In genomic region chr3:197454014-197454413, GRCh38 we compare ENCODE assay signal across 9 cellular contexts.
DNase-seq lines count a peak whose midpoint lies in the region; FAIRE-seq and TF ChIP-seq lines count a peak whose summit lies in the region.
"Had no signal": no experiment of that assay in that cellular context is flagged by ENCODE, and none has a peak within 500 bp of the region (broad histone marks: within the 10 kb centered on the region; RNA-seq: fewer than 3 reads in every experiment).

No MANE protein-coding gene starts in this region.

- H3K36me3 ChIP-seq in brain microvascular endothelial cell (replicated peaks) (no peaks in the 10 kb centered on the region), parathyroid adenoma (ENCODE audit: control insufficient read depth, insufficient read depth, low read length) (no peaks in the 10 kb centered on the region)
- H3K36me3 ChIP-seq: thoracic aorta had no signal

- no peak overlapping the region for H3K4me2 ChIP-seq in parathyroid adenoma (ENCODE audit: low read length)

- no peak overlapping the region for H3K9ac ChIP-seq in parathyroid adenoma

- no peaks in the 10 kb centered on the region for H3K9me3 Mint-ChIP-seq in T-helper 2 cell treated with Interferon-gamma antibody and Interleukin-4, amounts not matched to agents 5 μg/mL and 100 μg/mL, for 36 hours

- peaks cover 2% of the 10 kb centered on the region for H3K36me3 Mint-ChIP-seq in T-helper 2 cell treated with Interferon-gamma antibody and Interleukin-4, amounts not matched to agents 5 μg/mL and 100 μg/mL, for 36 hours (ENCODE audit: low read depth)

- TF ChIP-seq POLR2A in H54 (IDR thresholded peaks at IDR 0.05; ENCODE audit: low read depth, low read length): no peak

- H3K4me1 Mint-ChIP-seq in T-helper 2 cell treated with Interferon-gamma antibody and Interleukin-4, amounts not matched to agents 5 μg/mL and 100 μg/mL, for 36 hours (ENCODE audit: low read depth): peaks cover 12% of the 10 kb centered on the region

- H3K4me3 ChIP-seq in brain microvascular endothelial cell (ENCODE audit: low read depth, low read length) (no peak overlapping the region), parathyroid adenoma (ENCODE audit: low read depth, low read length) (no peak overlapping the region)
- H3K4me3 ChIP-seq: thoracic aorta had no signal

- H3K27me3 Mint-ChIP-seq in T-helper 2 cell treated with Interferon-gamma antibody and Interleukin-4, amounts not matched to agents 5 μg/mL and 100 μg/mL, for 36 hours (ENCODE audit: low read depth): peaks cover 33% of the 10 kb centered on the region

- no peak overlapping the region for H2AFZ ChIP-seq in parathyroid adenoma

- no peaks in the 10 kb centered on the region for H3K9me3 ChIP-seq in parathyroid adenoma (ENCODE audit: control insufficient read depth, low read length)
- H3K9me3 ChIP-seq: thoracic aorta had no signal

- DNase-seq in NCI-H82 (lab: John Stamatoyannopoulos, UW): peak; percentile 49
- DNase-seq in NCI-H82 treated with DMSO at 0.1 percent for 48 hours (lab: John Stamatoyannopoulos, UW; ENCODE audit: unreplicated experiment): no peak
- DNase-seq in KBM-7: peak; percentile 32
- DNase-seq in brain microvascular endothelial cell: no peak
- DNase-seq in T-helper 2 cell treated with Interferon-gamma antibody and Interleukin-4, amounts not matched to agents 5 μg/mL and 100 μg/mL, for 36 hours (ENCODE audit: low spot score): no peak
- DNase-seq in H54 (ENCODE audit: insufficient read length, low spot score): no peak
- DNase-seq in RCC 7860 (ENCODE audit: low spot score): no peak

- no peak overlapping the region for H3K27ac Mint-ChIP-seq in T-helper 2 cell treated with Interferon-gamma antibody and Interleukin-4, amounts not matched to agents 5 μg/mL and 100 μg/mL, for 36 hours

- in situ Hi-C loops in KBM-7 (cut with MboI; ENCODE audit: low pct_unique_long_range_greater_than_20kb, low sequenced_read_pairs) (no loop called here), brain microvascular endothelial cell (cut with HindIII; ENCODE audit: low pct_ligation_motif_present, low sequenced_read_pairs) (no loop called here)

- peak; percentile 49 for TF ChIP-seq CTCF in brain microvascular endothelial cell (IDR thresholded peaks at IDR 0.05; ENCODE audit: low read depth, low read length, missing control alignments)
- peak; percentile 12 for TF ChIP-seq CTCF in parathyroid adenoma (IDR thresholded peaks at IDR 0.05)

- peaks cover 4% of the 10 kb centered on the region for H3K4me1 ChIP-seq in parathyroid adenoma

- no peaks in the 10 kb centered on the region for H3K79me2 ChIP-seq in parathyroid adenoma

- H3K27ac ChIP-seq in brain microvascular endothelial cell: no peak overlapping the region
- H3K27ac ChIP-seq in parathyroid adenoma: no peak overlapping the region
- H3K27ac ChIP-seq: thoracic aorta had no signal

- FAIRE-seq in H54 (lab: Jason Lieb, UNC) (no peak), RCC 7860 (lab: Jason Lieb, UNC) (no peak)

- H3K27me3 ChIP-seq in brain microvascular endothelial cell (replicated peaks) (no peaks in the 10 kb centered on the region), parathyroid adenoma (ENCODE audit: control insufficient read depth, insufficient read depth, low read length) (no peaks in the 10 kb centered on the region)

- H3K4me3 Mint-ChIP-seq in T-helper 2 cell treated with Interferon-gamma antibody and Interleukin-4, amounts not matched to agents 5 μg/mL and 100 μg/mL, for 36 hours: no peak overlapping the region

Comparison
In these comparisons a context has a peak if more than half of its experiments do, and no peak if none do; other contexts are left out.
1. DNase-seq: peak in NCI-H82 (single experiment) and KBM-7 (single experiment); none in NCI-H82 treated with DMSO at 0.1 percent for 48 hours (single experiment), brain microvascular endothelial cell (single experiment), T-helper 2 cell treated with Interferon-gamma antibody and Interleukin-4, amounts not matched to agents 5 μg/mL and 100 μg/mL, for 36 hours (single experiment), H54 (single experiment) and RCC 7860 (single experiment).